ENCODE assay signal across 1 cellular context in the genomic region with DNA sequence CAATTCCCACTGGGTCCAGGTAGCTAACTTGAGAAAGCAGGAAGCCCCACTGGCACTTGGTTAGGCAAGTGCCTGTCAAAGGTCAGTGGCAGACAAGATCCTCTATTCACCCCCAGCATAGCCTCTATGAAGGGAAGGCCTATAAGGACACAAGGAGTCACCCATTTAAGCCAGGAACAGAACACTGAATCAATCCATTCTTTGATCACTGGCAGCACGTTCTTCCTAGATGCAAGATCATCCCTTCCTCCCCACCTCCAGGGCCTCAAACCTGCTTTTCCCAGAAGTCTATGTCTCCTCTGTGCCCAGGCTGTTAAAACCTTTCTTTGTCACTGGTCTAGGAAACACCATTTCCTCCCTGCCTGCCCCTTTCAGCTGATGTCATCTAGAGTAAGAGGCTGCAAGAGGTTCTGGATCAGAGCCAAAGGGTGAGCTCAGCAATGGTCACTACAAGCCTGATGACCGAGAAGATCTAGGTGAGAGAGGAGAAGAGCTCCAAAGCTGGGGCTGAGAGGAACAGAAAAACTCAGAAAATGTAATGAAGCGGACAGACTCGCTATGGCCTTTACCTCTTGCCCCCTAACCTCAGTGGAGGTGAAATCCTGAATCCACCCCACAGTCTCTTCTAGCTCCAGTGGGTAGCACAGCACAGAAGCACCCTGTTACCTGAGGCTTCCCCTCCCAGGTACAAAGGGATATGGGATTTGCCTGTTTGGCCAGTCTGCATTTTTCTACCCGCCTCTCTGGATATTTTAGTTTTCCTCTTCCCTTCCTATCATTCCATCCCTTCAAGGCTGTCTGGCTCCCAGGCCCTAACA.
A peak's percentile ranks its signal among the peaks of the same experiment; 100 is the strongest.
TF ChIP-seq lines count a peak whose summit lies in the region.

No MANE protein-coding gene starts in this region.

TF ChIP-seq in K562, 482 proteins besides CTCF, POLR2A, EP300 and RAD21 (continued from another document and continues in another):
- TF ChIP-seq, protein P1, sequence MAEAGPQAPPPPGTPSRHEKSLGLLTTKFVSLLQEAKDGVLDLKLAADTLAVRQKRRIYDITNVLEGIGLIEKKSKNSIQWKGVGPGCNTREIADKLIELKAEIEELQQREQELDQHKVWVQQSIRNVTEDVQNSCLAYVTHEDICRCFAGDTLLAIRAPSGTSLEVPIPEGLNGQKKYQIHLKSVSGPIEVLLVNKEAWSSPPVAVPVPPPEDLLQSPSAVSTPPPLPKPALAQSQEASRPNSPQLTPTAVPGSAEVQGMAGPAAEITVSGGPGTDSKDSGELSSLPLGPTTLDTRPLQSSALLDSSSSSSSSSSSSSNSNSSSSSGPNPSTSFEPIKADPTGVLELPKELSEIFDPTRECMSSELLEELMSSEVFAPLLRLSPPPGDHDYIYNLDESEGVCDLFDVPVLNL (CRISPR knock-in tag; IDR thresholded peaks at IDR 0.05; ENCODE audit: low read depth) = no peak; the same call in 1 of the 2 replicates
- no peak for TF ChIP-seq ETV6 (IDR thresholded peaks at IDR 0.05; ENCODE audit: borderline replicate concordance in 1 of 2, low read depth in 2 of 2, low read length in 1 of 2)
- TF ChIP-seq ETV6 (CRISPR knock-in tag; IDR thresholded peaks at IDR 0.05; ENCODE audit: borderline replicate concordance) = no peak
- TF ChIP-seq, protein P2, sequence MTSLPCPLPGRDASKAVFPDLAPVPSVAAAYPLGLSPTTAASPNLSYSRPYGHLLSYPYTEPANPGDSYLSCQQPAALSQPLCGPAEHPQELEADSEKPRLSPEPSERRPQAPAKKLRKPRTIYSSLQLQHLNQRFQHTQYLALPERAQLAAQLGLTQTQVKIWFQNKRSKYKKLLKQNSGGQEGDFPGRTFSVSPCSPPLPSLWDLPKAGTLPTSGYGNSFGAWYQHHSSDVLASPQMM (CRISPR knock-in tag; IDR thresholded peaks at IDR 0.05) = no peak
- TF ChIP-seq, protein P3, sequence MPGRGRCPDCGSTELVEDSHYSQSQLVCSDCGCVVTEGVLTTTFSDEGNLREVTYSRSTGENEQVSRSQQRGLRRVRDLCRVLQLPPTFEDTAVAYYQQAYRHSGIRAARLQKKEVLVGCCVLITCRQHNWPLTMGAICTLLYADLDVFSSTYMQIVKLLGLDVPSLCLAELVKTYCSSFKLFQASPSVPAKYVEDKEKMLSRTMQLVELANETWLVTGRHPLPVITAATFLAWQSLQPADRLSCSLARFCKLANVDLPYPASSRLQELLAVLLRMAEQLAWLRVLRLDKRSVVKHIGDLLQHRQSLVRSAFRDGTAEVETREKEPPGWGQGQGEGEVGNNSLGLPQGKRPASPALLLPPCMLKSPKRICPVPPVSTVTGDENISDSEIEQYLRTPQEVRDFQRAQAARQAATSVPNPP (IDR thresholded peaks at IDR 0.05; ENCODE audit: borderline replicate concordance, insufficient read depth, insufficient read length) = no peak
- no peak for TF ChIP-seq COPS2 (conservative IDR thresholded peaks at IDR 0.05)
- TF ChIP-seq OTX1 (CRISPR knock-in tag; IDR thresholded peaks at IDR 0.05) = peak; percentile 50
- TF ChIP-seq, protein P4, sequence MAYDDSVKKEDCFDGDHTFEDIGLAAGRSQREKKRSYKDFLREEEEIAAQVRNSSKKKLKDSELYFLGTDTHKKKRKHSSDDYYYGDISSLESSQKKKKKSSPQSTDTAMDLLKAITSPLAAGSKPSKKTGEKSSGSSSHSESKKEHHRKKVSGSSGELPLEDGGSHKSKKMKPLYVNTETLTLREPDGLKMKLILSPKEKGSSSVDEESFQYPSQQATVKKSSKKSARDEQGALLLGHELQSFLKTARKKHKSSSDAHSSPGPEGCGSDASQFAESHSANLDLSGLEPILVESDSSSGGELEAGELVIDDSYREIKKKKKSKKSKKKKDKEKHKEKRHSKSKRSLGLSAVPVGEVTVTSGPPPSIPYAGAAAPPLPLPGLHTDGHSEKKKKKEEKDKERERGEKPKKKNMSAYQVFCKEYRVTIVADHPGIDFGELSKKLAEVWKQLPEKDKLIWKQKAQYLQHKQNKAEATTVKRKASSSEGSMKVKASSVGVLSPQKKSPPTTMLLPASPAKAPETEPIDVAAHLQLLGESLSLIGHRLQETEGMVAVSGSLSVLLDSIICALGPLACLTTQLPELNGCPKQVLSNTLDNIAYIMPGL (CRISPR knock-in tag; IDR thresholded peaks at IDR 0.05) = peak; percentile 45
- TF ChIP-seq MCM5 (IDR thresholded peaks at IDR 0.05; ENCODE audit: low read depth) = no peak
- TF ChIP-seq NFRKB (IDR thresholded peaks at IDR 0.05; ENCODE audit: low read depth) = peak; percentile 100
- no peak for TF ChIP-seq BDP1 (IDR thresholded peaks at IDR 0.05; ENCODE audit: insufficient read depth, insufficient read length)
- TF ChIP-seq, protein P5, sequence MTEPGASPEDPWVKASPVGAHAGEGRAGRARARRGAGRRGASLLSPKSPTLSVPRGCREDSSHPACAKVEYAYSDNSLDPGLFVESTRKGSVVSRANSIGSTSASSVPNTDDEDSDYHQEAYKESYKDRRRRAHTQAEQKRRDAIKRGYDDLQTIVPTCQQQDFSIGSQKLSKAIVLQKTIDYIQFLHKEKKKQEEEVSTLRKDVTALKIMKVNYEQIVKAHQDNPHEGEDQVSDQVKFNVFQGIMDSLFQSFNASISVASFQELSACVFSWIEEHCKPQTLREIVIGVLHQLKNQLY (CRISPR knock-in tag; conservative IDR thresholded peaks at IDR 0.05) = no peak; a peak in 2 of 4 replicates
- no peak for TF ChIP-seq SMARCB1 (IDR thresholded peaks at IDR 0.05; ENCODE audit: insufficient read length, low read depth)
- TF ChIP-seq, protein P6, sequence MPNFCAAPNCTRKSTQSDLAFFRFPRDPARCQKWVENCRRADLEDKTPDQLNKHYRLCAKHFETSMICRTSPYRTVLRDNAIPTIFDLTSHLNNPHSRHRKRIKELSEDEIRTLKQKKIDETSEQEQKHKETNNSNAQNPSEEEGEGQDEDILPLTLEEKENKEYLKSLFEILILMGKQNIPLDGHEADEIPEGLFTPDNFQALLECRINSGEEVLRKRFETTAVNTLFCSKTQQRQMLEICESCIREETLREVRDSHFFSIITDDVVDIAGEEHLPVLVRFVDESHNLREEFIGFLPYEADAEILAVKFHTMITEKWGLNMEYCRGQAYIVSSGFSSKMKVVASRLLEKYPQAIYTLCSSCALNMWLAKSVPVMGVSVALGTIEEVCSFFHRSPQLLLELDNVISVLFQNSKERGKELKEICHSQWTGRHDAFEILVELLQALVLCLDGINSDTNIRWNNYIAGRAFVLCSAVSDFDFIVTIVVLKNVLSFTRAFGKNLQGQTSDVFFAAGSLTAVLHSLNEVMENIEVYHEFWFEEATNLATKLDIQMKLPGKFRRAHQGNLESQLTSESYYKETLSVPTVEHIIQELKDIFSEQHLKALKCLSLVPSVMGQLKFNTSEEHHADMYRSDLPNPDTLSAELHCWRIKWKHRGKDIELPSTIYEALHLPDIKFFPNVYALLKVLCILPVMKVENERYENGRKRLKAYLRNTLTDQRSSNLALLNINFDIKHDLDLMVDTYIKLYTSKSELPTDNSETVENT (CRISPR knock-in tag; IDR thresholded peaks at IDR 0.05) = no peak
- TF ChIP-seq RBM25 (IDR thresholded peaks at IDR 0.05; ENCODE audit: low read depth, low read length, severe bottlenecking) = peak; percentile 12
- TF ChIP-seq NCOA2 (IDR thresholded peaks at IDR 0.05; ENCODE audit: partially characterized antibody in 2 of 2) = no peak
- no peak for TF ChIP-seq EP400 (IDR thresholded peaks at IDR 0.05)
- TF ChIP-seq POLR2AphosphoS5 (IDR thresholded peaks at IDR 0.05; ENCODE audit: control insufficient read depth, insufficient read depth, low read depth, low read length) = peak; percentile 94
- TF ChIP-seq SOX6 (IDR thresholded peaks at IDR 0.05) = peak; percentile 72
- TF ChIP-seq NR4A1 (CRISPR knock-in tag; IDR thresholded peaks at IDR 0.05) = no peak
- peak; percentile 96 for TF ChIP-seq NR4A1 (tag; IDR thresholded peaks at IDR 0.05)
- peak; percentile 59; the same call in 1 of the 2 replicates for TF ChIP-seq ZNF75A (CRISPR knock-in tag; IDR thresholded peaks at IDR 0.05)
- no peak for TF ChIP-seq FIP1L1 (IDR thresholded peaks at IDR 0.05; ENCODE audit: low read depth, low read length, poor library complexity, severe bottlenecking)
- peak; percentile 12; the same call in 1 of the 2 replicates for TF ChIP-seq FOXP1 (CRISPR knock-in tag; IDR thresholded peaks at IDR 0.05)
- TF ChIP-seq STAT5A (IDR thresholded peaks at IDR 0.05; ENCODE audit: borderline replicate concordance, low read length) = no peak
- TF ChIP-seq HDAC1 (IDR thresholded peaks at IDR 0.05) = peak in 1 of 2 experiments; percentile 9; a peak in 1 of 4 replicates
- TF ChIP-seq CBFB (CRISPR knock-in tag; IDR thresholded peaks at IDR 0.05) = 0 out of 2 replicates have a peak, but pooled peaks have one; percentile 25
- TF ChIP-seq CC2D1A (IDR thresholded peaks at IDR 0.05) = no peak
- TF ChIP-seq, protein P7, sequence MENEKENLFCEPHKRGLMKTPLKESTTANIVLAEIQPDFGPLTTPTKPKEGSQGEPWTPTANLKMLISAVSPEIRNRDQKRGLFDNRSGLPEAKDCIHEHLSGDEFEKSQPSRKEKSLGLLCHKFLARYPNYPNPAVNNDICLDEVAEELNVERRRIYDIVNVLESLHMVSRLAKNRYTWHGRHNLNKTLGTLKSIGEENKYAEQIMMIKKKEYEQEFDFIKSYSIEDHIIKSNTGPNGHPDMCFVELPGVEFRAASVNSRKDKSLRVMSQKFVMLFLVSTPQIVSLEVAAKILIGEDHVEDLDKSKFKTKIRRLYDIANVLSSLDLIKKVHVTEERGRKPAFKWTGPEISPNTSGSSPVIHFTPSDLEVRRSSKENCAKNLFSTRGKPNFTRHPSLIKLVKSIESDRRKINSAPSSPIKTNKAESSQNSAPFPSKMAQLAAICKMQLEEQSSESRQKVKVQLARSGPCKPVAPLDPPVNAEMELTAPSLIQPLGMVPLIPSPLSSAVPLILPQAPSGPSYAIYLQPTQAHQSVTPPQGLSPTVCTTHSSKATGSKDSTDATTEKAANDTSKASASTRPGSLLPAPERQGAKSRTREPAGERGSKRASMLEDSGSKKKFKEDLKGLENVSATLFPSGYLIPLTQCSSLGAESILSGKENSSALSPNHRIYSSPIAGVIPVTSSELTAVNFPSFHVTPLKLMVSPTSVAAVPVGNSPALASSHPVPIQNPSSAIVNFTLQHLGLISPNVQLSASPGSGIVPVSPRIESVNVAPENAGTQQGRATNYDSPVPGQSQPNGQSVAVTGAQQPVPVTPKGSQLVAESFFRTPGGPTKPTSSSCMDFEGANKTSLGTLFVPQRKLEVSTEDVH (IDR thresholded peaks at IDR 0.05; ENCODE audit: low read depth, partially characterized antibody) = no peak
- TF ChIP-seq NFE2 (IDR thresholded peaks at IDR 0.05; ENCODE audit: low read depth) = peak; percentile 70
- no peak for TF ChIP-seq CCNT2 (IDR thresholded peaks at IDR 0.05; ENCODE audit: borderline replicate concordance, extremely low read depth, insufficient read length, low read depth, low read length)
- TF ChIP-seq, protein P8, sequence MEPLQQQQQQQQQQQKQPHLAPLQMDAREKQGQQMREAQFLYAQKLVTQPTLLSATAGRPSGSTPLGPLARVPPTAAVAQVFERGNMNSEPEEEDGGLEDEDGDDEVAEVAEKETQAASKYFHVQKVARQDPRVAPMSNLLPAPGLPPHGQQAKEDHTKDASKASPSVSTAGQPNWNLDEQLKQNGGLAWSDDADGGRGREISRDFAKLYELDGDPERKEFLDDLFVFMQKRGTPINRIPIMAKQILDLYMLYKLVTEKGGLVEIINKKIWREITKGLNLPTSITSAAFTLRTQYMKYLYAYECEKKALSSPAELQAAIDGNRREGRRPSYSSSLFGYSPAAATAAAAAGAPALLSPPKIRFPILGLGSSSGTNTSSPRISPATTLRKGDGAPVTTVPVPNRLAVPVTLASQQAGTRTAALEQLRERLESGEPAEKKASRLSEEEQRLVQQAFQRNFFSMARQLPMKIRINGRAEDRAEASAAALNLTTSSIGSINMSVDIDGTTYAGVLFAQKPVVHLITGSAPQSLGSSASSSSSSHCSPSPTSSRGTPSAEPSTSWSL (CRISPR knock-in tag; IDR thresholded peaks at IDR 0.05; ENCODE audit: borderline replicate concordance) = no peak
- no peak for TF ChIP-seq TFAM (CRISPR knock-in tag; conservative IDR thresholded peaks at IDR 0.05)
- TF ChIP-seq, protein P9, sequence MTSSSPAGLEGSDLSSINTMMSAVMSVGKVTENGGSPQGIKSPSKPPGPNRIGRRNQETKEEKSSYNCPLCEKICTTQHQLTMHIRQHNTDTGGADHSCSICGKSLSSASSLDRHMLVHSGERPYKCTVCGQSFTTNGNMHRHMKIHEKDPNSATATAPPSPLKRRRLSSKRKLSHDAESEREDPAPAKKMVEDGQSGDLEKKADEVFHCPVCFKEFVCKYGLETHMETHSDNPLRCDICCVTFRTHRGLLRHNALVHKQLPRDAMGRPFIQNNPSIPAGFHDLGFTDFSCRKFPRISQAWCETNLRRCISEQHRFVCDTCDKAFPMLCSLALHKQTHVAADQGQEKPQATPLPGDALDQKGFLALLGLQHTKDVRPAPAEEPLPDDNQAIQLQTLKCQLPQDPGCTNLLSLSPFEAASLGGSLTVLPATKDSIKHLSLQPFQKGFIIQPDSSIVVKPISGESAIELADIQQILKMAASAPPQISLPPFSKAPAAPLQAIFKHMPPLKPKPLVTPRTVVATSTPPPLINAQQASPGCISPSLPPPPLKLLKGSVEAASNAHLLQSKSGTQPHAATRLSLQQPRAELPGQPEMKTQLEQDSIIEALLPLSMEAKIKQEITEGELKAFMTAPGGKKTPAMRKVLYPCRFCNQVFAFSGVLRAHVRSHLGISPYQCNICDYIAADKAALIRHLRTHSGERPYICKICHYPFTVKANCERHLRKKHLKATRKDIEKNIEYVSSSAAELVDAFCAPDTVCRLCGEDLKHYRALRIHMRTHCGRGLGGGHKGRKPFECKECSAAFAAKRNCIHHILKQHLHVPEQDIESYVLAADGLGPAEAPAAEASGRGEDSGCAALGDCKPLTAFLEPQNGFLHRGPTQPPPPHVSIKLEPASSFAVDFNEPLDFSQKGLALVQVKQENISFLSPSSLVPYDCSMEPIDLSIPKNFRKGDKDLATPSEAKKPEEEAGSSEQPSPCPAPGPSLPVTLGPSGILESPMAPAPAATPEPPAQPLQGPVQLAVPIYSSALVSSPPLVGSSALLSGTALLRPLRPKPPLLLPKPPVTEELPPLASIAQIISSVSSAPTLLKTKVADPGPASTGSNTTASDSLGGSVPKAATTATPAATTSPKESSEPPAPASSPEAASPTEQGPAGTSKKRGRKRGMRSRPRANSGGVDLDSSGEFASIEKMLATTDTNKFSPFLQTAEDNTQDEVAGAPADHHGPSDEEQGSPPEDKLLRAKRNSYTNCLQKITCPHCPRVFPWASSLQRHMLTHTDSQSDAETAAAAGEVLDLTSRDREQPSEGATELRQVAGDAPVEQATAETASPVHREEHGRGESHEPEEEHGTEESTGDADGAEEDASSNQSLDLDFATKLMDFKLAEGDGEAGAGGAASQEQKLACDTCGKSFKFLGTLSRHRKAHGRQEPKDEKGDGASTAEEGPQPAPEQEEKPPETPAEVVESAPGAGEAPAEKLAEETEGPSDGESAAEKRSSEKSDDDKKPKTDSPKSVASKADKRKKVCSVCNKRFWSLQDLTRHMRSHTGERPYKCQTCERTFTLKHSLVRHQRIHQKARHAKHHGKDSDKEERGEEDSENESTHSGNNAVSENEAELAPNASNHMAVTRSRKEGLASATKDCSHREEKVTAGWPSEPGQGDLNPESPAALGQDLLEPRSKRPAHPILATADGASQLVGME (CRISPR knock-in tag; IDR thresholded peaks at IDR 0.05) = peak; percentile 68; the same call in 1 of the 2 replicates
- TF ChIP-seq ASH1L (IDR thresholded peaks at IDR 0.05; ENCODE audit: borderline replicate concordance, low read depth, partially characterized antibody) = peak; percentile 1
